ENCODE assay signal across 8 cellular contexts in genomic region chr1:28886731-28887417, GRCh38. TPM values are rescaled to one million over a fixed set of nuclear protein-coding genes. Genes with fewer than 3 reads are reported as not detected.
DNase-seq lines count a peak whose midpoint lies in the region; ATAC-seq and TF ChIP-seq lines count a peak whose summit lies in the region.

No MANE protein-coding gene starts in this region.

- peak overlapping the region; percentile 62 for H3K4me3 ChIP-seq in AG04450 (ENCODE audit: low read depth, low read length)
- peak overlapping the region; percentile 95 for H3K4me3 ChIP-seq in effector memory CD4-positive, alpha-beta T cell (ENCODE audit: insufficient read depth, low read depth, low read length, poor library complexity, severe bottlenecking)

- peak overlapping the region; percentile 87 for H3K27ac Mint-ChIP-seq in memory B cell

- no peak for TF ChIP-seq CTCF in AG04450 (IDR thresholded peaks at IDR 0.05; ENCODE audit: low read depth, low read length)

- H3K9me3 ChIP-seq in AG04450 (ENCODE audit: control insufficient read depth, insufficient read depth, low read length) = no peaks in the 10 kb centered on the region; the same call in 1 of the 2 replicates
- H3K9me3 ChIP-seq in effector memory CD4-positive, alpha-beta T cell (ENCODE audit: control insufficient read depth, low read length) = no peaks in the 10 kb centered on the region

- peak; percentile 18 for DNase-seq in AG04450 (ENCODE audit: low read depth, low spot score)
- DNase-seq in NK-92 (lab: John Stamatoyannopoulos, UW; ENCODE audit: unreplicated experiment) = peak; percentile 45
- DNase-seq in activated CD8-positive, alpha-beta memory T cell treated with anti-CD3 and anti-CD28 coated beads for 4 hours (ENCODE audit: low read depth in 2 of 2) = peak; percentile 77 to 79
- DNase-seq in effector memory CD4-positive, alpha-beta T cell = peak; percentile 79 to 85 (median 84)
- DNase-seq in memory B cell (ENCODE audit: low spot score in 2 of 2) = peak; percentile 93 to 97
- peak; percentile 66 for DNase-seq in stimulated activated CD8-positive, alpha-beta memory T cell treated with anti-CD3 and anti-CD28 coated beads, Interleukin-12 subunit alpha, Interleukin-12 subunit beta, amount 100 ng/mL, for 24 hours (ENCODE audit: extremely low read depth)

- POLR2A ChIA-PET in AG04450 (lab: Yijun Ruan, JAX) = no interaction called here

- no peaks in the 10 kb centered on the region for H3K36me3 ChIP-seq in effector memory CD4-positive, alpha-beta T cell (ENCODE audit: control insufficient read depth, insufficient read depth, low read length)

- H3K27me3 ChIP-seq in AG04450 (ENCODE audit: control insufficient read depth, insufficient read depth, low read length) = peaks cover 11% of the 10 kb centered on the region
- H3K27me3 ChIP-seq in effector memory CD4-positive, alpha-beta T cell (replicated peaks; ENCODE audit: control insufficient read depth, insufficient read depth, low read length, poor library complexity, severe bottlenecking) = no peaks in the 10 kb centered on the region

- no peaks in the 10 kb centered on the region for H3K9me3 Mint-ChIP-seq in memory B cell

- H3K27ac ChIP-seq in AG04450 (ENCODE audit: low read depth, low read length) = no peak overlapping the region
- H3K27ac ChIP-seq in effector memory CD4-positive, alpha-beta T cell (ENCODE audit: insufficient read depth, low read length, poor library complexity, severe bottlenecking) = peak overlapping the region; percentile 88

- H3K4me3 Mint-ChIP-seq in memory B cell = peak overlapping the region; percentile 96

- H3K4me1 Mint-ChIP-seq in memory B cell = peaks cover 52% of the 10 kb centered on the region

- no peaks in the 10 kb centered on the region for H3K27me3 Mint-ChIP-seq in memory B cell

- ATAC-seq in GM18909 (IDR thresholded peaks at IDR 0.05; ENCODE audit: poor library complexity, unreplicated experiment) (peak; percentile 55), HG03460 (IDR thresholded peaks at IDR 0.05; ENCODE audit: unreplicated experiment) (peak; percentile 54), memory B cell (ENCODE audit: low read depth) (peak; percentile 73)

- H3K4me1 ChIP-seq in effector memory CD4-positive, alpha-beta T cell (ENCODE audit: control insufficient read depth, insufficient read depth, low read length, poor library complexity, severe bottlenecking) = peaks cover 41% of the 10 kb centered on the region

- CTCF ChIA-PET in AG04450 (lab: Charles Lee) = interaction anchor here (1.0 to 11.6 kb wide), 4 partner anchors 10 to 316 kb away, joined by 3 to 712 read pairs (median 6); no protein-coding TSS in a partner anchor

- H3K36me3 Mint-ChIP-seq in memory B cell = no peaks in the 10 kb centered on the region

RNA-seq across cellular contexts. Expression of gene EPB41, which starts 27.5 kb away (rescaled TPM):
- polyA plus RNA-seq in AG04450 (2011; rRNA removed) = 6.5 and 7.8 TPM in 2 replicates
- 11.2 TPM in 2 replicates for polyA minus RNA-seq in AG04450 (2011; rRNA and poly(A)+ RNA removed)

Comparison
In these comparisons a context has a peak if more than half of its experiments do, and no peak if none do; other contexts are left out.
1. DNase-seq: peak in every context shown above with its lines; median percentile 95 in memory B cell; 84 in effector memory CD4-positive, alpha-beta T cell; 78 in activated CD8-positive, alpha-beta memory T cell treated with anti-CD3 and anti-CD28 coated beads for 4 hours; 66 in stimulated activated CD8-positive, alpha-beta memory T cell treated with anti-CD3 and anti-CD28 coated beads, Interleukin-12 subunit alpha, Interleukin-12 subunit beta, amount 100 ng/mL, for 24 hours; 45 in NK-92; 18 in AG04450.